In genomic region chr4:47686294-47686872, GRCh38 we compare ENCODE assay signal across 9 cellular contexts.
A peak's percentile ranks its signal among the peaks of the same experiment; 100 is the strongest.
DNase-seq lines count a peak whose midpoint lies in the region; ATAC-seq, FAIRE-seq and TF ChIP-seq lines count a peak whose summit lies in the region.
"Had no signal": no experiment of that assay in that cellular context is flagged by ENCODE, and none has a peak within 500 bp of the region (broad histone marks: within the 10 kb centered on the region; RNA-seq: fewer than 3 reads in every experiment).

No MANE protein-coding gene starts in this region.

- no peak overlapping the region for H3K4me2 ChIP-seq in keratinocyte (ENCODE audit: control insufficient read depth, extremely low read depth, insufficient read depth, low read depth, low read length)

- no peak overlapping the region for H3K27ac ChIP-seq in CD8-positive, alpha-beta T cell (ENCODE audit: low read depth, low read length)
- H3K27ac ChIP-seq in keratinocyte (ENCODE audit: control insufficient read depth, insufficient read depth, low read length), result no peak overlapping the region
- H3K27ac ChIP-seq: SK-N-MC had no signal

- H4K20me1 ChIP-seq in keratinocyte (ENCODE audit: control insufficient read depth, extremely low read depth, insufficient read depth, low read length), result no peaks in the 10 kb centered on the region

- peak; percentile 20 for FAIRE-seq in keratinocyte (lab: Jason Lieb, UNC)

- H3K9me3 ChIP-seq in CD8-positive, alpha-beta T cell (ENCODE audit: low read length), result no peaks in the 10 kb centered on the region
- H3K9me3 ChIP-seq in keratinocyte (ENCODE audit: control insufficient read depth, low read depth, low read length), result no peaks in the 10 kb centered on the region

- peak; percentile 71 for ATAC-seq in CD8-positive, alpha-beta T cell
- ATAC-seq in GM19452 (IDR thresholded peaks at IDR 0.05; ENCODE audit: unreplicated experiment) (peak; percentile 60), T-cell (replicated peaks in 1 of 4) (peak in 3 of 4 experiments; percentile 60 to 77 (median 73)), GM18873 (IDR thresholded peaks at IDR 0.05; ENCODE audit: low FRiP score, unreplicated experiment) (no peak)

- no peak overlapping the region for H3K4me3 Mint-ChIP-seq in CD8-positive, alpha-beta T cell
- no peak overlapping the region for H3K4me3 Mint-ChIP-seq in T-cell

- dilution Hi-C loops in keratinocyte (cut with MboI; ENCODE audit: extremely low pct_ligation_motif_present, low sequenced_read_pairs), result no loop called here

- H3K27ac Mint-ChIP-seq in CD8-positive, alpha-beta T cell, result no peak overlapping the region
- no peak overlapping the region for H3K27ac Mint-ChIP-seq in T-cell

- intact Hi-C loops in CD8-positive, alpha-beta T cell (cut with DNase I, micrococcal nuclease), result loop anchor here (1.0 to 10.0 kb wide), 4 partner anchors 151 to 478 kb away; partner anchors contain the start of gene CORIN (in 2 of the 2)

- no peaks in the 10 kb centered on the region for H3K36me3 Mint-ChIP-seq in CD8-positive, alpha-beta T cell
- no peaks in the 10 kb centered on the region for H3K36me3 Mint-ChIP-seq in T-cell

- H3K4me1 Mint-ChIP-seq in CD8-positive, alpha-beta T cell (ENCODE audit: low read depth), result no peaks in the 10 kb centered on the region
- H3K4me1 Mint-ChIP-seq in T-cell, result no peaks in the 10 kb centered on the region

- no peaks in the 10 kb centered on the region for H3K9me1 ChIP-seq in keratinocyte (ENCODE audit: control insufficient read depth, extremely low read depth, insufficient read depth, low read length)

- no peaks in the 10 kb centered on the region for H3K4me1 ChIP-seq in CD8-positive, alpha-beta T cell (ENCODE audit: insufficient read depth, low read length)
- no peaks in the 10 kb centered on the region for H3K4me1 ChIP-seq in keratinocyte (ENCODE audit: control insufficient read depth, extremely low read depth, insufficient read depth, low read length)

- peaks cover 8% of the 10 kb centered on the region for H3K27me3 Mint-ChIP-seq in CD8-positive, alpha-beta T cell (ENCODE audit: low read depth)
- peaks cover 11 to 13% of the 10 kb centered on the region in 2 donors for H3K27me3 Mint-ChIP-seq in T-cell

- POLR2A ChIA-PET in CD8-positive, alpha-beta T cell (lab: Charles Lee), result no interaction called here
- POLR2A ChIA-PET in T-cell (lab: Charles Lee), result no interaction called here

- H3K36me3 ChIP-seq in CD8-positive, alpha-beta T cell (ENCODE audit: insufficient read depth, low read length), result no peaks in the 10 kb centered on the region
- no peaks in the 10 kb centered on the region for H3K36me3 ChIP-seq in keratinocyte (ENCODE audit: control insufficient read depth in 2 of 2, extremely low read depth in 1 of 2, insufficient read depth in 2 of 2, low read length in 2 of 2)

- CTCF ChIA-PET in CD8-positive, alpha-beta T cell (lab: Charles Lee), result interaction anchor here (0.9 to 3.2 kb wide), 2 partner anchors 151 to 247 kb away, joined by 3 to 22 read pairs; partner anchors contain the start of gene CORIN
- CTCF ChIA-PET in T-cell (lab: Charles Lee), result interaction anchor here in 1 of 2 donors (0.5 to 4.2 kb wide), 3 partner anchors 153 to 575 kb away, joined by 3 to 29 read pairs (median 23); no protein-coding TSS in a partner anchor

- no peaks in the 10 kb centered on the region for H3K9me3 Mint-ChIP-seq in CD8-positive, alpha-beta T cell
- no peaks in the 10 kb centered on the region for H3K9me3 Mint-ChIP-seq in T-cell

- H3K9ac ChIP-seq in keratinocyte (ENCODE audit: control insufficient read depth, extremely low read depth, insufficient read depth, low read length), result no peak overlapping the region

- DNase-seq in CD8-positive, alpha-beta T cell, result peak; percentile 22 to 65 (median 49)
- peak; percentile 15 for DNase-seq in HT1080 (ENCODE audit: low read depth)
- peak; percentile 8 to 60 (median 42) for DNase-seq in T-cell
- peak; percentile 57 for DNase-seq in amniotic epithelial cell (ENCODE audit: low read depth)
- DNase-seq in keratinocyte (ENCODE audit: low read depth, low spot score), result no peak
- peak; percentile 60 to 61 for DNase-seq in stimulated activated CD4-positive, alpha-beta T cell treated with anti-CD3 and anti-CD28 coated beads, Interleukin-4, amount 100 ng/mL, for 48 hours (ENCODE audit: low read depth in 2 of 2)

- TF ChIP-seq CTCF in CD8-positive, alpha-beta T cell (IDR thresholded peaks at IDR 0.05), result peak; percentile 71
- peak; percentile 72 to 89 (median 75) for TF ChIP-seq CTCF in keratinocyte (optimal IDR thresholded peaks at IDR 0.05 in 1 of 3, IDR thresholded peaks at IDR 0.05 in 1 of 3, conservative IDR thresholded peaks at IDR 0.05 in 1 of 3; ENCODE audit: extremely low read depth in 1 of 3, insufficient read depth in 2 of 3, low read length in 3 of 3)

- no peaks in the 10 kb centered on the region for H3K79me2 ChIP-seq in keratinocyte (ENCODE audit: control insufficient read depth, insufficient read depth, low read length)

- H3K27me3 ChIP-seq in CD8-positive, alpha-beta T cell (ENCODE audit: insufficient read depth, low read length), result peaks cover 4% of the 10 kb centered on the region
- no peaks in the 10 kb centered on the region for H3K27me3 ChIP-seq in keratinocyte (ENCODE audit: control insufficient read depth, extremely low read depth, insufficient read depth, low read length)

- no peak overlapping the region for H3K4me3 ChIP-seq in CD8-positive, alpha-beta T cell (ENCODE audit: low read depth, low read length)
- no peak overlapping the region for H3K4me3 ChIP-seq in keratinocyte (ENCODE audit: control insufficient read depth in 2 of 3, extremely low read depth in 1 of 3, insufficient read depth in 2 of 3, low read depth in 1 of 3, low read length in 3 of 3)
- H3K4me3 ChIP-seq: SK-N-MC had no signal

- H2AFZ ChIP-seq in keratinocyte (ENCODE audit: control insufficient read depth, low read length), result no peak overlapping the region
